ENCODE assay signal across 8 cellular contexts in the genomic region with DNA sequence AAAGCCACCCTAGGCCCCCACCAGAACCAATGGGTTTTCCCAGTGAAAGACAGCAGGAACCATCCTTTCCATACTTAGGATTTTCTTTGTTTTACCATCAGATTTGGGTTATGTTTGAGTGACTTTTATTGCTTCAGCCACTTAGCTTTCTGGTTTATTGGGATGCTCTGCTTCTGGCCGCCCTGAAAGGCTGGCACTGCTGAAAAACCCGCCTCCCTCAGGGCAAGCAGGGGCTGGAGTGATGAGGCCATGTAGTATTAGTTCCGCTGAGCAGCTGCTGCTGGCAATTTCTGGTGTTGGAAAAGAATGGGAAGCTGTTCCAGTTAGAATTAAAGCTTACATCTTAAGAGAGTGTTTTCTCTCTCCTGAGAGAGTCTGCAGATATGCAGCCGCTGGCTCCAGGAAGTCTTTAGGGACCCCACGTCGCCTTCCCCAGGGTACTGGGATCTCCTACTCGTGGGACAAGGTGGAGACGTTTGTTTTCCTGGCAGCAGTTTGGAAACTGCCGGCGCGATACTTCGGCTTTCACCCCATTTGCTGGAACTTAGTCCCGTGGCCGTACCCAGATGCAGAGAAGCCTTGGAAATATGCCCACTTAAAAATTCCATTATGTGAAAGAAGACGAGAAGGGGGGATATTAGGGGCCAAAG.
DNase-seq lines count a peak whose midpoint lies in the region; ATAC-seq, FAIRE-seq and TF ChIP-seq lines count a peak whose summit lies in the region.

No MANE protein-coding gene starts in this region.

- H2BK15ac ChIP-seq in mesenchymal stem cell (ENCODE audit: low read depth, poor library complexity, severe bottlenecking): no peak overlapping the region

- H3K27ac ChIP-seq in mesenchymal stem cell (ENCODE audit: low read length, poor library complexity, severe bottlenecking) (no peak overlapping the region), temporal lobe (ENCODE audit: low read depth, low read length) (peak overlapping the region; percentile 77), HepG2 (ENCODE audit: extremely low read length, insufficient read depth, low read length) (no peak overlapping the region)

- no peaks in the 10 kb centered on the region for H3K79me2 ChIP-seq in HepG2 (ENCODE audit: insufficient read depth, low read length)

- H4K20me1 ChIP-seq in HepG2 (ENCODE audit: insufficient read depth, low read length): no peaks in the 10 kb centered on the region

- H3K4me3 ChIP-seq in choroid plexus epithelial cell (ENCODE audit: low read depth, low read length) (peak overlapping the region; percentile 47), mesenchymal stem cell (ENCODE audit: insufficient read depth in 1 of 2, low read depth in 1 of 2, low read length in 2 of 2) (peak overlapping the region in 1 of 2 experiments; percentile 68), HepG2 (replicated peaks in 1 of 3; ENCODE audit: insufficient read depth in 1 of 3, low read depth in 2 of 3, low read length in 3 of 3) (no peak overlapping the region)

- H3K9me3 ChIP-seq in mesenchymal stem cell (ENCODE audit: control insufficient read depth, low read length): no peaks in the 10 kb centered on the region
- H3K9me3 ChIP-seq in HepG2 (ENCODE audit: low read length): no peaks in the 10 kb centered on the region

- no peak overlapping the region for H4K91ac ChIP-seq in mesenchymal stem cell (ENCODE audit: low read length)

- peaks cover 23% of the 10 kb centered on the region for H3K79me1 ChIP-seq in mesenchymal stem cell (replicated peaks; ENCODE audit: low read length, poor library complexity, severe bottlenecking)

- POLR2A ChIA-PET in HepG2 (lab: Yijun Ruan, JAX): no interaction called here

- H2AFZ ChIP-seq in mesenchymal stem cell (ENCODE audit: low read depth, low read length) (no peak overlapping the region), HepG2 (ENCODE audit: low read length) (no peak overlapping the region)

- WGBS in mesenchymal stem cell: 69% methylated on average over 14 of the region's 15 CpGs
- WGBS in HepG2 (ENCODE audit: low lambda C conversion rate): 91% methylated on average over 15 of the region's 15 CpGs

- H3K4ac ChIP-seq in mesenchymal stem cell (ENCODE audit: low read depth in 1 of 2, low read length in 2 of 2): no peak overlapping the region

- H3K18ac ChIP-seq in mesenchymal stem cell (ENCODE audit: low read depth in 1 of 2, low read length in 2 of 2): no peak overlapping the region

- TF ChIP-seq EP300 in HepG2 (IDR thresholded peaks at IDR 0.05; ENCODE audit: low read depth in 2 of 2, low read length in 2 of 2) (no peak), HepG2 (CRISPR knock-in tag; IDR thresholded peaks at IDR 0.05; ENCODE audit: borderline replicate concordance) (no peak)

- H3K9ac ChIP-seq in mesenchymal stem cell (ENCODE audit: low read length) (peak overlapping the region; percentile 78), HepG2 (ENCODE audit: insufficient read depth, low read depth, low read length) (no peak overlapping the region)

- no peak overlapping the region for H2AK5ac ChIP-seq in mesenchymal stem cell (ENCODE audit: low read length, severe bottlenecking)

- DNase-seq in NCI-H1694 (lab: John Stamatoyannopoulos, UW) (peak; percentile 15), choroid plexus epithelial cell (ENCODE audit: low read depth) (peak; percentile 72), mesenchymal stem cell (no peak), DMS114 treated with DMSO at 0.1 percent for 48 hours (lab: John Stamatoyannopoulos, UW; ENCODE audit: unreplicated experiment) (no peak), amniotic stem cell (lab: John Stamatoyannopoulos, UW) (no peak), HepG2 (ENCODE audit: low spot score) (no peak)
- no peak for DNase-seq in activated naive CD4-positive, alpha-beta T cell treated with Interleukin-2 at 50 U/mL for 16 hours

- ATAC-seq in HepG2: no peak

- FAIRE-seq in HepG2 (lab: Jason Lieb, UNC): no peak

- no peak overlapping the region for H2BK5ac ChIP-seq in mesenchymal stem cell (ENCODE audit: low read depth, low read length, poor library complexity, severe bottlenecking)

- H3K36me3 ChIP-seq in mesenchymal stem cell (ENCODE audit: control insufficient read depth in 1 of 2, insufficient read depth in 2 of 2, low read depth in 1 of 2, low read length in 2 of 2) (no peaks in the 10 kb centered on the region), HepG2 (replicated peaks in 1 of 2; ENCODE audit: control insufficient read depth in 1 of 2, insufficient read depth in 2 of 2, low read length in 2 of 2) (no peaks in the 10 kb centered on the region)

- no peak for TF ChIP-seq RAD21 in HepG2 (CRISPR knock-in tag; IDR thresholded peaks at IDR 0.05)

- intact Hi-C loops in HepG2 (cut with micrococcal nuclease; ENCODE audit: unreplicated experiment): no loop called here

- TF ChIP-seq POLR2A in HepG2 (IDR thresholded peaks at IDR 0.05; ENCODE audit: insufficient read depth in 1 of 2, low read depth in 2 of 2, low read length in 2 of 2): no peak

- no peak overlapping the region for H3K4me2 ChIP-seq in mesenchymal stem cell (ENCODE audit: low read length, poor library complexity, severe bottlenecking)
- no peak overlapping the region for H3K4me2 ChIP-seq in HepG2 (ENCODE audit: low read depth, low read length)

- no peak overlapping the region for H4K8ac ChIP-seq in mesenchymal stem cell (ENCODE audit: low read length)

- CTCF ChIA-PET in HepG2 (lab: Yijun Ruan, JAX; ENCODE audit: low intra/inter-chr PET ratio, low total read pairs): no interaction called here

- no peak overlapping the region for H3K14ac ChIP-seq in mesenchymal stem cell (ENCODE audit: low read length in 2 of 2)

- no TSS peak for BruUV-seq in HepG2 (replicated peaks; lab: Mats Ljungman, UMichigan)

- H2BK120ac ChIP-seq in mesenchymal stem cell (ENCODE audit: low read depth, low read length): no peak overlapping the region

- in situ Hi-C loops in HepG2 (cut with HindIII; ENCODE audit: extremely low pct_ligation_motif_present, low pct_unique_long_range_greater_than_20kb): no loop called here

- H3K23ac ChIP-seq in mesenchymal stem cell (ENCODE audit: low read length in 2 of 2): no peak overlapping the region

- H3K27me3 ChIP-seq in mesenchymal stem cell (ENCODE audit: control insufficient read depth in 1 of 2, insufficient read depth in 1 of 2, low read length in 2 of 2) (no peaks in the 10 kb centered on the region), HepG2 (ENCODE audit: control insufficient read depth in 1 of 2, insufficient read depth in 2 of 2, low read length in 2 of 2) (no peaks in the 10 kb centered on the region)

- TF ChIP-seq CTCF in choroid plexus epithelial cell (conservative IDR thresholded peaks at IDR 0.05; ENCODE audit: low read depth, low read length) (no peak), HepG2 (CRISPR knock-in tag; IDR thresholded peaks at IDR 0.05) (no peak)

- no peak overlapping the region for H2BK12ac ChIP-seq in mesenchymal stem cell (ENCODE audit: low read length in 2 of 2)

- H3K4me1 ChIP-seq in mesenchymal stem cell (ENCODE audit: control insufficient read depth, insufficient read depth, low read depth, low read length): peaks cover 3% of the 10 kb centered on the region
- no peaks in the 10 kb centered on the region for H3K4me1 ChIP-seq in HepG2 (ENCODE audit: insufficient read depth, low read length)

TF ChIP-seq in HepG2, 621 proteins besides CTCF, POLR2A, EP300 and RAD21 (continues in another document):
- no peak for TF ChIP-seq ZNF616 (CRISPR knock-in tag; IDR thresholded peaks at IDR 0.05; ENCODE audit: low read depth)
- TF ChIP-seq, protein P1, sequence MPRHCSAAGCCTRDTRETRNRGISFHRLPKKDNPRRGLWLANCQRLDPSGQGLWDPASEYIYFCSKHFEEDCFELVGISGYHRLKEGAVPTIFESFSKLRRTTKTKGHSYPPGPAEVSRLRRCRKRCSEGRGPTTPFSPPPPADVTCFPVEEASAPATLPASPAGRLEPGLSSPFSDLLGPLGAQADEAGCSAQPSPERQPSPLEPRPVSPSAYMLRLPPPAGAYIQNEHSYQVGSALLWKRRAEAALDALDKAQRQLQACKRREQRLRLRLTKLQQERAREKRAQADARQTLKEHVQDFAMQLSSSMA (CRISPR knock-in tag; IDR thresholded peaks at IDR 0.05): no peak
- TF ChIP-seq STAT5B (CRISPR knock-in tag; IDR thresholded peaks at IDR 0.05): no peak
- TF ChIP-seq ZBTB42 (CRISPR knock-in tag; IDR thresholded peaks at IDR 0.05): no peak
- no peak for TF ChIP-seq KDM3A (CRISPR knock-in tag; IDR thresholded peaks at IDR 0.05; ENCODE audit: low read depth)
- TF ChIP-seq HDAC6 (IDR thresholded peaks at IDR 0.05; ENCODE audit: low read depth, low read length): no peak
- no peak for TF ChIP-seq ZNF782 (CRISPR knock-in tag; IDR thresholded peaks at IDR 0.05; ENCODE audit: borderline replicate concordance)
- TF ChIP-seq ZNF556 (CRISPR knock-in tag; IDR thresholded peaks at IDR 0.05; ENCODE audit: borderline replicate concordance): no peak
- no peak for TF ChIP-seq MLLT10 (CRISPR knock-in tag; IDR thresholded peaks at IDR 0.05)
- TF ChIP-seq SOX13 (IDR thresholded peaks at IDR 0.05): no peak
- TF ChIP-seq SOX13 (CRISPR knock-in tag; conservative IDR thresholded peaks at IDR 0.05 in 1 of 2, IDR thresholded peaks at IDR 0.05 in 1 of 2): no peak
- no peak for TF ChIP-seq SRY (CRISPR knock-in tag; IDR thresholded peaks at IDR 0.05)
- TF ChIP-seq DNMT1 (CRISPR knock-in tag; IDR thresholded peaks at IDR 0.05): no peak

Comparison
In these comparisons a context has a peak if more than half of its experiments do, and no peak if none do; other contexts are left out.
1. DNase-seq: peak in NCI-H1694 (single experiment) and choroid plexus epithelial cell (single experiment); none in mesenchymal stem cell (single experiment), DMS114 treated with DMSO at 0.1 percent for 48 hours (single experiment), activated naive CD4-positive, alpha-beta T cell treated with Interleukin-2 at 50 U/mL for 16 hours (single experiment), amniotic stem cell (single experiment) and HepG2 (single experiment).